In the genomic region with DNA sequence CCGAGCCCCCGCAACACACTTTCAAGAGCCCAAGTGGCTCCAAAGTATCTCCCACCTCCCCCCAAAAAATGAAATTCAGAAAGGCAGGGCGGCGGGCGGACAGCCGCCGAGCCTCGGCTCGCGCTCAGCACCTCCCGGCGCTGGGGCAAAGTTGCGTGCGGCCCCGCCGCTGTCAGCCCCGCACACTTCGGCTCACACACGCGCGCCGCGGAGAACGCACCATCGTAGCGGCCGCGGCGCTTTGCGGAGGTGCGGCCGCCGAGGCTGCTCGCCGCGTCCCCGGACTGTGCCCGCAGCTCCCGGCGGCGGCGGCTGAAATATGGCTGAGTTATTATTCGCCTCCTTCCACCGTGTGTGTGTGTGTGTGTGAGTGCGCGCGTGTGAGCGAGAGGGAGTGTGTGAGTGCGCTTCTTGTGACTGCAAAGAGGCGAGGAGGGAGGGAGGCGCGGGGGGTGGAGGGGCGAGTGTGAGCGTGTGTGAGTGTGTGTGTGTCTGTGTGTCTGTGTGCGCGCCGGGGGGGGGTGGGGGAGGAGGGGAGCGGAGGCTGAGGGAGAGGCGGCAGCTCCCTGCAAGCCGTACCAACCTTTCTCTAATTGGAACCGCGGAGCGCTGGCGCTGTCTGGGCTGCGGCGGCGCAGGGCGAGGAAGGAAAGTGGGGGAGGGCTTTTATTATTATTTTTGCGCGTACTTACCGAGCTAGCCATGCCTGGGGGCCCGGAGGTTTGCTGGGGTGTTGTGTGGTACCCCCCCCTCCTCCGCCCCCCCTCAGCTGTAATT, we compare ENCODE assay signal across 8 cellular contexts. TPM values are rescaled to one million over a fixed set of nuclear protein-coding genes. Genes with fewer than 3 reads are reported as not detected.
DNase-seq lines count a peak whose midpoint lies in the region; ATAC-seq and TF ChIP-seq lines count a peak whose summit lies in the region.

No MANE protein-coding gene starts in this region.

- H3K4me3 ChIP-seq in AG04450 (ENCODE audit: low read depth, low read length), result peak overlapping the region; percentile 89
- peak overlapping the region; percentile 77 for H3K4me3 ChIP-seq in RWPE2 (ENCODE audit: severe bottlenecking)
- peak overlapping the region; percentile 93 for H3K4me3 ChIP-seq in thoracic aorta

- POLR2A ChIA-PET in AG04450 (lab: Yijun Ruan, JAX), result interaction anchor here (0.6 to 1.8 kb wide), 23 partner anchors 10 to 460 kb away, joined by 3 to 21 read pairs (median 5); partner anchors contain the start of gene FOCAD

- peak overlapping the region; percentile 62 for H3K27ac ChIP-seq in AG04450 (ENCODE audit: low read depth, low read length)
- H3K27ac ChIP-seq in RWPE2 (ENCODE audit: poor library complexity, severe bottlenecking), result peak overlapping the region; percentile 60
- peak overlapping the region; percentile 79 to 81 for H3K27ac ChIP-seq in thoracic aorta

- H3K4me3 Mint-ChIP-seq in activated naive CD4-positive, alpha-beta T cell treated with anti-CD3 and anti-CD28 coated beads for 36 hours, result peak overlapping the region; percentile 98

- H3K36me3 Mint-ChIP-seq in activated naive CD4-positive, alpha-beta T cell treated with anti-CD3 and anti-CD28 coated beads for 36 hours (ENCODE audit: low read depth), result peaks cover 13% of the 10 kb centered on the region

- peak overlapping the region; percentile 95 for H3K27ac Mint-ChIP-seq in activated naive CD4-positive, alpha-beta T cell treated with anti-CD3 and anti-CD28 coated beads for 36 hours

- TF ChIP-seq CTCF in AG04450 (IDR thresholded peaks at IDR 0.05; ENCODE audit: low read depth, low read length), result no peak
- no peak for TF ChIP-seq CTCF in RWPE2 (IDR thresholded peaks at IDR 0.05; ENCODE audit: poor library complexity, severe bottlenecking)
- no peak for TF ChIP-seq CTCF in omental fat pad (IDR thresholded peaks at IDR 0.05)
- no peak for TF ChIP-seq CTCF in thoracic aorta (IDR thresholded peaks at IDR 0.05)

- DNase-seq in AG04450 (ENCODE audit: low read depth, low spot score), result no peak
- peak; percentile 58 for DNase-seq in RWPE2 (ENCODE audit: low spot score)
- DNase-seq in activated naive CD4-positive, alpha-beta T cell treated with anti-CD3 and anti-CD28 coated beads for 36 hours, result peak; percentile 70
- peak; percentile 71 for DNase-seq in glomerular visceral epithelial cell (ENCODE audit: extremely low spot score)
- peak; percentile 32 for DNase-seq in omental fat pad (ENCODE audit: low spot score)
- DNase-seq in thoracic aorta (ENCODE audit: low spot score), result no peak

- H3K36me3 ChIP-seq in RWPE2 (ENCODE audit: low read depth), result no peaks in the 10 kb centered on the region
- no peaks in the 10 kb centered on the region for H3K36me3 ChIP-seq in thoracic aorta

- H3K27me3 ChIP-seq in AG04450 (ENCODE audit: control insufficient read depth, insufficient read depth, low read length) (no peaks in the 10 kb centered on the region), RWPE2 (ENCODE audit: insufficient read depth, poor library complexity, severe bottlenecking) (no peaks in the 10 kb centered on the region), thoracic aorta (replicated peaks; ENCODE audit: insufficient read depth) (no peaks in the 10 kb centered on the region)

- intact Hi-C loops in activated naive CD4-positive, alpha-beta T cell treated with anti-CD3 and anti-CD28 coated beads for 36 hours (cut with micrococcal nuclease), result loop anchor here (1.0 to 10.0 kb wide), 15 partner anchors 37 to 1127 kb away; partner anchors contain the start of gene FOCAD

- H3K4me1 ChIP-seq in RWPE2 (ENCODE audit: insufficient read depth, poor library complexity, severe bottlenecking) (peaks cover 30% of the 10 kb centered on the region), thoracic aorta (ENCODE audit: control insufficient read depth in 1 of 2, low read depth in 2 of 2) (peaks cover 3 to 38% of the 10 kb centered on the region in 2 donors)

- no peaks in the 10 kb centered on the region for H3K27me3 Mint-ChIP-seq in activated naive CD4-positive, alpha-beta T cell treated with anti-CD3 and anti-CD28 coated beads for 36 hours (ENCODE audit: low read depth)

- peaks cover 41% of the 10 kb centered on the region for H3K4me1 Mint-ChIP-seq in activated naive CD4-positive, alpha-beta T cell treated with anti-CD3 and anti-CD28 coated beads for 36 hours (ENCODE audit: low read depth)

- ATAC-seq in GM18868 (IDR thresholded peaks at IDR 0.05; ENCODE audit: unreplicated experiment), result peak; percentile 5
- peak; percentile 26 for ATAC-seq in HG03439 (IDR thresholded peaks at IDR 0.05; ENCODE audit: unreplicated experiment)
- peak; percentile 34 for ATAC-seq in RWPE2 (ENCODE audit: low read depth)
- ATAC-seq in omental fat pad (ENCODE audit: low FRiP score), result peak; percentile 41
- peak; percentile 30 for ATAC-seq in thoracic aorta (ENCODE audit: insufficient number of reproducible peaks, low FRiP score, low read depth)

- H3K9me3 Mint-ChIP-seq in activated naive CD4-positive, alpha-beta T cell treated with anti-CD3 and anti-CD28 coated beads for 36 hours, result no peaks in the 10 kb centered on the region

- no peaks in the 10 kb centered on the region for H3K9me3 ChIP-seq in AG04450 (ENCODE audit: control insufficient read depth, insufficient read depth, low read length)
- no peaks in the 10 kb centered on the region for H3K9me3 ChIP-seq in RWPE2 (ENCODE audit: severe bottlenecking)
- H3K9me3 ChIP-seq in thoracic aorta, result no peaks in the 10 kb centered on the region

- CTCF ChIA-PET in AG04450 (lab: Charles Lee), result interaction anchor here (0.7 to 4.5 kb wide), 9 partner anchors 9 to 694 kb away, joined by 3 to 40 read pairs (median 7); no protein-coding TSS in a partner anchor
- CTCF ChIA-PET in activated naive CD4-positive, alpha-beta T cell treated with anti-CD3 and anti-CD28 coated beads for 36 hours (lab: Charles Lee), result interaction anchor here (0.6 to 3.4 kb wide), 16 partner anchors 16 to 366 kb away, joined by 3 to 16 read pairs (median 4); partner anchors contain the start of gene FOCAD

RNA-seq across cellular contexts. Expression of gene MLLT3, which starts 0.6 kb away (rescaled TPM):
- polyA plus RNA-seq in AG04450 (2011; rRNA removed), result 26.5 and 32.5 TPM in 2 replicates
- polyA minus RNA-seq in AG04450 (2011; rRNA and poly(A)+ RNA removed), result 16.0 and 27.6 TPM in 2 replicates
- 10 to 100 TPM; 44.3 to 51.4 TPM for total RNA-seq in activated naive CD4-positive, alpha-beta T cell treated with anti-CD3 and anti-CD28 coated beads for 36 hours
- 10 to 100 TPM in 2 of 4 donors, 1 to 10 TPM in 2; 4.8 to 17.8 (median 12.1) TPM for total RNA-seq in omental fat pad
- total RNA-seq in thoracic aorta, result 1 to 10 TPM; 8.1 to 9.6 TPM

Comparison
In these comparisons a context has a peak if more than half of its experiments do, and no peak if none do; other contexts are left out.
1. DNase-seq: peak in RWPE2 (single experiment), activated naive CD4-positive, alpha-beta T cell treated with anti-CD3 and anti-CD28 coated beads for 36 hours (single experiment), glomerular visceral epithelial cell (single experiment) and omental fat pad (single experiment); none in AG04450 (single experiment) and thoracic aorta (single experiment).
2. Peak in every context shown above with its lines, with median percentiles within 50 percentile points of each other: H3K27ac ChIP-seq, H3K4me3 ChIP-seq and ATAC-seq.